ENCODE assay signal across 2 cellular contexts in genomic region chr19:30014770-30015169, GRCh38.
TF ChIP-seq lines count a peak whose summit lies in the region.

No MANE protein-coding gene starts in this region.

TF ChIP-seq in GM23338, 12 proteins besides CTCF, POLR2A, EP300 and RAD21 (continued from another document):
- TF ChIP-seq REST (IDR thresholded peaks at IDR 0.05; ENCODE audit: unreplicated experiment) (no peak), NANOG (IDR thresholded peaks at IDR 0.05; ENCODE audit: borderline replicate concordance) (no peak), CREB1 (CRISPR knock-in tag; IDR thresholded peaks at IDR 0.05; ENCODE audit: low read depth) (no peak), EZH2 (IDR thresholded peaks at IDR 0.05; ENCODE audit: low read depth, unreplicated experiment) (no peak), ZNF462 (CRISPR knock-in tag; IDR thresholded peaks at IDR 0.05) (no peak)

TF ChIP-seq in WTC11, 78 proteins besides CTCF, POLR2A, EP300 and RAD21 (continued from another document):
- no peak for TF ChIP-seq ZSCAN18 (CRISPR knock-in tag; IDR thresholded peaks at IDR 0.05)
- TF ChIP-seq ZNF121 (CRISPR knock-in tag; IDR thresholded peaks at IDR 0.05): no peak
- no peak for TF ChIP-seq ATF2 (CRISPR knock-in tag; IDR thresholded peaks at IDR 0.05; ENCODE audit: borderline replicate concordance, low read depth)
- no peak for TF ChIP-seq SP1 (CRISPR knock-in tag; conservative IDR thresholded peaks at IDR 0.05)
- TF ChIP-seq NFATC4 (CRISPR knock-in tag; IDR thresholded peaks at IDR 0.05): no peak
- no peak for TF ChIP-seq GTF2I (CRISPR knock-in tag; conservative IDR thresholded peaks at IDR 0.05)
- TF ChIP-seq, protein P1, sequence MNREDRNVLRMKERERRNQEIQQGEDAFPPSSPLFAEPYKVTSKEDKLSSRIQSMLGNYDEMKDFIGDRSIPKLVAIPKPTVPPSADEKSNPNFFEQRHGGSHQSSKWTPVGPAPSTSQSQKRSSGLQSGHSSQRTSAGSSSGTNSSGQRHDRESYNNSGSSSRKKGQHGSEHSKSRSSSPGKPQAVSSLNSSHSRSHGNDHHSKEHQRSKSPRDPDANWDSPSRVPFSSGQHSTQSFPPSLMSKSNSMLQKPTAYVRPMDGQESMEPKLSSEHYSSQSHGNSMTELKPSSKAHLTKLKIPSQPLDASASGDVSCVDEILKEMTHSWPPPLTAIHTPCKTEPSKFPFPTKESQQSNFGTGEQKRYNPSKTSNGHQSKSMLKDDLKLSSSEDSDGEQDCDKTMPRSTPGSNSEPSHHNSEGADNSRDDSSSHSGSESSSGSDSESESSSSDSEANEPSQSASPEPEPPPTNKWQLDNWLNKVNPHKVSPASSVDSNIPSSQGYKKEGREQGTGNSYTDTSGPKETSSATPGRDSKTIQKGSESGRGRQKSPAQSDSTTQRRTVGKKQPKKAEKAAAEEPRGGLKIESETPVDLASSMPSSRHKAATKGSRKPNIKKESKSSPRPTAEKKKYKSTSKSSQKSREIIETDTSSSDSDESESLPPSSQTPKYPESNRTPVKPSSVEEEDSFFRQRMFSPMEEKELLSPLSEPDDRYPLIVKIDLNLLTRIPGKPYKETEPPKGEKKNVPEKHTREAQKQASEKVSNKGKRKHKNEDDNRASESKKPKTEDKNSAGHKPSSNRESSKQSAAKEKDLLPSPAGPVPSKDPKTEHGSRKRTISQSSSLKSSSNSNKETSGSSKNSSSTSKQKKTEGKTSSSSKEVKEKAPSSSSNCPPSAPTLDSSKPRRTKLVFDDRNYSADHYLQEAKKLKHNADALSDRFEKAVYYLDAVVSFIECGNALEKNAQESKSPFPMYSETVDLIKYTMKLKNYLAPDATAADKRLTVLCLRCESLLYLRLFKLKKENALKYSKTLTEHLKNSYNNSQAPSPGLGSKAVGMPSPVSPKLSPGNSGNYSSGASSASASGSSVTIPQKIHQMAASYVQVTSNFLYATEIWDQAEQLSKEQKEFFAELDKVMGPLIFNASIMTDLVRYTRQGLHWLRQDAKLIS (CRISPR knock-in tag; IDR thresholded peaks at IDR 0.05; ENCODE audit: borderline replicate concordance): no peak
